In genomic region chr2:28393115-28393836, GRCh38 we compare ENCODE assay signal across 1 cellular context.
A peak's percentile ranks its signal among the peaks of the same experiment; 100 is the strongest.
TF ChIP-seq lines count a peak whose summit lies in the region.

No MANE protein-coding gene starts in this region.

TF ChIP-seq in HepG2, 621 proteins besides CTCF, POLR2A, EP300 and RAD21 (continued from another document and continues in another):
- TF ChIP-seq RERE (CRISPR knock-in tag; IDR thresholded peaks at IDR 0.05; ENCODE audit: low read depth): no peak
- TF ChIP-seq PRMT3 (CRISPR knock-in tag; IDR thresholded peaks at IDR 0.05; ENCODE audit: borderline replicate concordance, low read depth): no peak
- TF ChIP-seq ZUFSP (CRISPR knock-in tag; IDR thresholded peaks at IDR 0.05; ENCODE audit: borderline replicate concordance): no peak
- no peak for TF ChIP-seq ZFP36 (IDR thresholded peaks at IDR 0.05; ENCODE audit: borderline replicate concordance, low read depth, low read length, partially characterized antibody)
- TF ChIP-seq ZNF607 (CRISPR knock-in tag; IDR thresholded peaks at IDR 0.05; ENCODE audit: borderline replicate concordance): no peak
- peak; percentile 30; the same call in 1 of the 2 replicates for TF ChIP-seq BCL6 (CRISPR knock-in tag; IDR thresholded peaks at IDR 0.05)
- TF ChIP-seq HOXD1 (CRISPR knock-in tag; IDR thresholded peaks at IDR 0.05): peak; percentile 50; the same call in 1 of the 2 replicates
- TF ChIP-seq ZFX (CRISPR knock-in tag; IDR thresholded peaks at IDR 0.05; ENCODE audit: low read depth): no peak; the same call in 1 of the 2 replicates
- no peak for TF ChIP-seq BRF2 (CRISPR knock-in tag; IDR thresholded peaks at IDR 0.05)
- TF ChIP-seq ZNF501 (CRISPR knock-in tag; IDR thresholded peaks at IDR 0.05): no peak; the same call in 1 of the 2 replicates
- peak; percentile 5; the same call in 1 of the 2 replicates for TF ChIP-seq ETV5 (CRISPR knock-in tag; IDR thresholded peaks at IDR 0.05; ENCODE audit: borderline replicate concordance)
- no peak for TF ChIP-seq LRRFIP1 (CRISPR knock-in tag; conservative IDR thresholded peaks at IDR 0.05)
- TF ChIP-seq ZSCAN22 (CRISPR knock-in tag; IDR thresholded peaks at IDR 0.05): no peak
- TF ChIP-seq TRIM24 (CRISPR knock-in tag; IDR thresholded peaks at IDR 0.05): no peak
- no peak for TF ChIP-seq ZNF569 (CRISPR knock-in tag; IDR thresholded peaks at IDR 0.05; ENCODE audit: borderline replicate concordance)
- TF ChIP-seq NKX3-1 (CRISPR knock-in tag; IDR thresholded peaks at IDR 0.05): no peak
- TF ChIP-seq PBX2 (CRISPR knock-in tag; IDR thresholded peaks at IDR 0.05): no peak
- no peak for TF ChIP-seq DMTF1 (CRISPR knock-in tag; IDR thresholded peaks at IDR 0.05)
- peak; percentile 70; the same call in 1 of the 2 replicates for TF ChIP-seq HES4 (CRISPR knock-in tag; IDR thresholded peaks at IDR 0.05; ENCODE audit: borderline replicate concordance)
- TF ChIP-seq TARDBP (CRISPR knock-in tag; IDR thresholded peaks at IDR 0.05): no peak
- TF ChIP-seq ZNF605 (CRISPR knock-in tag; IDR thresholded peaks at IDR 0.05): 0 out of 2 replicates have a peak, but pooled peaks have one; percentile 2
- no peak; the same call in 1 of the 2 replicates for TF ChIP-seq HOXA3 (CRISPR knock-in tag; IDR thresholded peaks at IDR 0.05)
- no peak for TF ChIP-seq ZBTB1 (CRISPR knock-in tag; IDR thresholded peaks at IDR 0.05; ENCODE audit: borderline replicate concordance)
- TF ChIP-seq ZNF225 (CRISPR knock-in tag; IDR thresholded peaks at IDR 0.05): no peak
- TF ChIP-seq ESRRA (CRISPR knock-in tag; IDR thresholded peaks at IDR 0.05; ENCODE audit: low read depth): no peak; the same call in 1 of the 2 replicates
- no peak for TF ChIP-seq ZFP41 (CRISPR knock-in tag; IDR thresholded peaks at IDR 0.05; ENCODE audit: borderline replicate concordance)
- peak; percentile 28 for TF ChIP-seq RBM39 (IDR thresholded peaks at IDR 0.05; ENCODE audit: low read depth, low read length, poor library complexity, severe bottlenecking)
- TF ChIP-seq SNAPC4 (CRISPR knock-in tag; IDR thresholded peaks at IDR 0.05): 0 out of 2 replicates have a peak, but pooled peaks have one; percentile 3
- TF ChIP-seq MBNL3 (CRISPR knock-in tag; conservative IDR thresholded peaks at IDR 0.05): no peak
- TF ChIP-seq HINFP (CRISPR knock-in tag; IDR thresholded peaks at IDR 0.05; ENCODE audit: low read depth): no peak
- TF ChIP-seq ZNF547 (CRISPR knock-in tag; IDR thresholded peaks at IDR 0.05): no peak
- 0 out of 2 replicates have a peak, but pooled peaks have one; percentile 24 for TF ChIP-seq ZNF768 (CRISPR knock-in tag; IDR thresholded peaks at IDR 0.05)
- no peak for TF ChIP-seq CHD4 (IDR thresholded peaks at IDR 0.05; ENCODE audit: borderline replicate concordance, low read length)
- TF ChIP-seq NONO (IDR thresholded peaks at IDR 0.05): no peak
- no peak for TF ChIP-seq NONO (CRISPR knock-in tag; conservative IDR thresholded peaks at IDR 0.05)
- TF ChIP-seq ZNF33A (CRISPR knock-in tag; IDR thresholded peaks at IDR 0.05; ENCODE audit: borderline replicate concordance): no peak
- no peak for TF ChIP-seq ELF4 (CRISPR knock-in tag; IDR thresholded peaks at IDR 0.05; ENCODE audit: borderline replicate concordance)
- no peak for TF ChIP-seq NFKBIZ (CRISPR knock-in tag; IDR thresholded peaks at IDR 0.05)
- TF ChIP-seq RBFOX2 (IDR thresholded peaks at IDR 0.05; ENCODE audit: low read depth, low read length): peak; percentile 73
- TF ChIP-seq ZFYVE20 (CRISPR knock-in tag; IDR thresholded peaks at IDR 0.05; ENCODE audit: borderline replicate concordance, low read depth): no peak
- no peak for TF ChIP-seq SMAD3 (CRISPR knock-in tag; IDR thresholded peaks at IDR 0.05)
- no peak; the same call in 1 of the 2 replicates for TF ChIP-seq KMT2A (CRISPR knock-in tag; IDR thresholded peaks at IDR 0.05)
- no peak for TF ChIP-seq ZNF562 (CRISPR knock-in tag; IDR thresholded peaks at IDR 0.05; ENCODE audit: borderline replicate concordance)
